Comparison of ENCODE assay signal across 7 cellular contexts in the genomic region with DNA sequence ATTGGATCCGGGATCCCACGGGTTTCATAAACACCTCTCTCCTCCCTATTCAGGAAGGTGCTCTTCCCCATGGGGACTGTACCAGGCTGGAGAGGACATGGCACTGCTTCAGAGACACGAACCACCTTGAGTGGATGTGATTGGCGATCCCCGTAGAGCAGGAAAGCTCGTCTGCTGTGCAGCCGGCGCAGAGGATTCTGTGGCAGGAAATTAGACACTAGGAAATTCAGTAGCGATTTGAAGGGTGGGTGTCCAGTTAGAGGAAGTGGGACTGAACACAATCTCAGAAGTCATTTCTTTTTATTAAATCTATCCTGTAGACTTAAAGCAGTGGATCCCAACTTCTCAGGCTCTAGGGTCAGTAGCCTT. TPM values are rescaled to one million over a fixed set of nuclear protein-coding genes. Genes with fewer than 3 reads are reported as not detected.
DNase-seq lines count a peak whose midpoint lies in the region; ATAC-seq and TF ChIP-seq lines count a peak whose summit lies in the region.
"Had no signal": no experiment of that assay in that cellular context is flagged by ENCODE, and none has a peak within 500 bp of the region (broad histone marks: within the 10 kb centered on the region; RNA-seq: fewer than 3 reads in every experiment).

No MANE protein-coding gene starts in this region.

- no peaks in the 10 kb centered on the region for H3K4me1 ChIP-seq in IMR-90 (ENCODE audit: control insufficient read depth, insufficient read depth, low read length)

- no peaks in the 10 kb centered on the region for H3K9me2 ChIP-seq in neural cell (ENCODE audit: insufficient read depth, low read length)

- H3K4ac ChIP-seq in IMR-90 (ENCODE audit: low read depth, low read length), result no peak overlapping the region

- peaks cover 4% of the 10 kb centered on the region; the same call in 1 of the 2 replicates for H3K36me3 ChIP-seq in IMR-90 (ENCODE audit: control insufficient read depth, insufficient read depth, low read length)
- H3K36me3 ChIP-seq in neural cell (ENCODE audit: insufficient read depth, low read length), result no peaks in the 10 kb centered on the region

- no peak overlapping the region for H3K14ac ChIP-seq in IMR-90 (replicated peaks; ENCODE audit: low read depth, low read length)

- TF ChIP-seq EP300 in neural cell (conservative IDR thresholded peaks at IDR 0.05; ENCODE audit: poor library complexity, severe bottlenecking), result no peak

- peaks cover 4% of the 10 kb centered on the region for H3F3A ChIP-seq in neural cell (ENCODE audit: insufficient read depth, low read length, poor library complexity, severe bottlenecking)

- CTCF ChIA-PET in GM10248 (lab: Yijun Ruan, JAX) (interaction anchor here (1.5 to 10.3 kb wide), 6 partner anchors 11 to 122 kb away, joined by 4 to 115 read pairs (median 11); a partner anchor contains a TSS), IMR-90 (lab: Yijun Ruan, JAX) (interaction anchor here (0.5 to 1.1 kb wide), 4 partner anchors 10 to 307 kb away, joined by 3 read pairs; no protein-coding TSS in a partner anchor)

- H2AK5ac ChIP-seq in IMR-90 (ENCODE audit: low read depth, low read length), result peak overlapping the region; percentile 43; the same call in 1 of the 2 replicates

- H3K79me1 ChIP-seq in IMR-90 (ENCODE audit: low read depth in 1 of 2, low read length in 2 of 2), result peaks cover 16 to 29% of the 10 kb centered on the region in 2 experiments

- H3K27me3 ChIP-seq in IMR-90 (ENCODE audit: control insufficient read depth, insufficient read depth, low read length) (no peaks in the 10 kb centered on the region), neural cell (ENCODE audit: insufficient read depth, low read depth, low read length) (no peaks in the 10 kb centered on the region)

- peak overlapping the region; percentile 46 to 50; a peak in 3 of 4 replicates for H4K8ac ChIP-seq in IMR-90 (ENCODE audit: low read depth in 2 of 2, low read length in 2 of 2)

- H3K23ac ChIP-seq in IMR-90 (ENCODE audit: low read depth, low read length), result peak overlapping the region; percentile 28; the same call in 1 of the 2 replicates

- no peak overlapping the region for H3K56ac ChIP-seq in IMR-90 (ENCODE audit: extremely low read depth, insufficient read depth, low read length)

- no peak overlapping the region for H2BK5ac ChIP-seq in IMR-90 (ENCODE audit: low read depth, low read length, poor library complexity, severe bottlenecking)

- intact Hi-C loops in IMR-90 (cut with micrococcal nuclease), result no loop called here

- peaks cover 11% of the 10 kb centered on the region for H3K27me3 Mint-ChIP-seq in brain

- H3K36me3 Mint-ChIP-seq in brain, result peaks cover 24% of the 10 kb centered on the region

- H3K18ac ChIP-seq in IMR-90 (ENCODE audit: low read depth, low read length), result no peak overlapping the region

- POLR2A ChIA-PET in GM10248 (lab: Yijun Ruan, JAX) (no interaction called here), IMR-90 (lab: Charles Lee; ENCODE audit: unreplicated experiment) (no interaction called here)

- peak overlapping the region; percentile 86 for H3K4me2 ChIP-seq in IMR-90 (ENCODE audit: low read depth, low read length)
- peak overlapping the region; percentile 91 for H3K4me2 ChIP-seq in neural cell (ENCODE audit: low read length)

- no peak for TF ChIP-seq CTCF in GM10248 (IDR thresholded peaks at IDR 0.05; ENCODE audit: control extremely low read depth, extremely low read depth, low read depth, missing control alignments)
- TF ChIP-seq CTCF in IMR-90 (conservative IDR thresholded peaks at IDR 0.05; ENCODE audit: low read depth, low read length), result no peak
- TF ChIP-seq CTCF in brain (conservative IDR thresholded peaks at IDR 0.05), result no peak
- no peak for TF ChIP-seq CTCF in neural cell (IDR thresholded peaks at IDR 0.05; ENCODE audit: poor library complexity, severe bottlenecking)

- BruUV-seq in IMR-90 (replicated peaks; lab: Mats Ljungman, UMichigan), result no TSS peak

- DNase-seq in GM10248 (ENCODE audit: extremely low spot score), result peak; percentile 34
- no peak for DNase-seq in IMR-90

- no peak overlapping the region for H2BK15ac ChIP-seq in IMR-90 (ENCODE audit: low read depth, low read length)

- peaks cover 11% of the 10 kb centered on the region for H3K79me2 ChIP-seq in neural cell (replicated peaks; ENCODE audit: insufficient read depth, low read length)

- H2BK120ac ChIP-seq in IMR-90 (ENCODE audit: low read depth, low read length), result no peak overlapping the region

- H3K27ac Mint-ChIP-seq in brain, result peak overlapping the region; percentile 82 to 96 (median 94)

- peaks cover 40% of the 10 kb centered on the region for H3K4me1 Mint-ChIP-seq in brain

- no peaks in the 10 kb centered on the region for H3K9me1 ChIP-seq in IMR-90 (ENCODE audit: insufficient read depth, low read length)

- peaks cover 0 to 4% (median 0%) of the 10 kb centered on the region in 5 experiments for H3K9me3 Mint-ChIP-seq in brain

- H3K4me3 ChIP-seq in IMR-90 (ENCODE audit: insufficient read depth, low read depth, low read length) (peak overlapping the region; percentile 98), neural cell (ENCODE audit: low read length) (peak overlapping the region; percentile 99)

- dilution Hi-C loops in IMR-90 (cut with HindIII; ENCODE audit: low sequenced_read_pairs, unreplicated experiment), result no loop called here

- no peaks in the 10 kb centered on the region for H4K20me1 ChIP-seq in IMR-90 (ENCODE audit: insufficient read depth, low read length)
- no peaks in the 10 kb centered on the region for H4K20me1 ChIP-seq in neural cell (ENCODE audit: insufficient read depth)

- H2AK9ac ChIP-seq in IMR-90 (replicated peaks; ENCODE audit: low read depth, low read length, poor library complexity), result no peak overlapping the region

- H4K91ac ChIP-seq in IMR-90 (ENCODE audit: insufficient read depth, low read depth, low read length), result no peak overlapping the region

- peak overlapping the region; percentile 100 for H2AFZ ChIP-seq in IMR-90 (replicated peaks; ENCODE audit: low read length, poor library complexity)
- peak overlapping the region; percentile 51 for H2AFZ ChIP-seq in neural cell (ENCODE audit: low read depth, low read length)

- in situ Hi-C loops in IMR-90 (cut with MboI; ENCODE audit: low sequenced_read_pairs), result no loop called here

- H2BK20ac ChIP-seq in IMR-90 (ENCODE audit: low read depth, low read length), result no peak overlapping the region

- peak overlapping the region; percentile 95 to 97 (median 97) for H3K4me3 Mint-ChIP-seq in brain

- no peak for ATAC-seq in IMR-90 (ENCODE audit: low read depth)
- no peak for ATAC-seq in HG03521 (IDR thresholded peaks at IDR 0.05; ENCODE audit: unreplicated experiment)
- no peak for ATAC-seq in HG03439 (IDR thresholded peaks at IDR 0.05; ENCODE audit: unreplicated experiment)

- H3K27ac ChIP-seq in IMR-90 (ENCODE audit: insufficient read depth, low read length) (peak overlapping the region; percentile 19; the same call in 1 of the 2 replicates), neural cell (ENCODE audit: low read length) (peak overlapping the region; percentile 88)

- no peak overlapping the region for H4K5ac ChIP-seq in IMR-90 (ENCODE audit: low read depth, low read length)

- TF ChIP-seq RAD21 in IMR-90 (IDR thresholded peaks at IDR 0.05; ENCODE audit: low read length) (no peak), neural cell (conservative IDR thresholded peaks at IDR 0.05) (no peak)

- no peak for TF ChIP-seq POLR2A in IMR-90 (IDR thresholded peaks at IDR 0.05; ENCODE audit: low read depth, low read length)

- H3K9ac ChIP-seq in IMR-90 (ENCODE audit: low read depth, low read length) (peak overlapping the region; percentile 88), neural cell (ENCODE audit: low read length) (peak overlapping the region; percentile 92)

- 0% methylated on average over 3 of the region's 9 CpGs; no CpG with 5 or more reads in 1 of the 2 experiments for WGBS in IMR-90 (ENCODE audit: extremely low coverage in 2 of 2, insufficient read length in 1 of 2), 2 experiments

- H3K9me3 ChIP-seq in IMR-90 (ENCODE audit: control insufficient read depth, insufficient read depth, low read length) (no peaks in the 10 kb centered on the region), neural cell (ENCODE audit: low read length) (no peaks in the 10 kb centered on the region)

TF ChIP-seq in IMR-90, 13 proteins besides CTCF, POLR2A, EP300 and RAD21 (continues in another document):
- TF ChIP-seq SMC3 (IDR thresholded peaks at IDR 0.05; ENCODE audit: low read depth, low read length), result no peak

RNA-seq across cellular contexts. Expression of a gene that starts 0.8 kb away (rescaled TPM):
- 3.0 and 5.8 TPM in 2 replicates for total RNA-seq in IMR-90 (2012; rRNA removed)
- polyA plus RNA-seq in IMR-90 (2012; rRNA removed) (1.2 and 1.4 TPM in 2 replicates), brain (ENCODE audit: insufficient read depth, low read depth, low replicate concordance) (3.7 TPM), neural cell (41.3 and 44.9 TPM in 2 replicates)
- polyA plus RNA-seq in IMR-90 (2012; cell fraction: cytosol; rRNA removed), result 0.42 and 0.84 TPM in 2 replicates
- 0.33 and 0.53 TPM in 2 replicates for polyA plus RNA-seq in IMR-90 (2012; cell fraction: nucleus; rRNA removed; ENCODE audit: low replicate concordance)
- 103 and 112 TPM in 2 replicates for polyA minus RNA-seq in neural cell

RNA-seq across cellular contexts. Expression of a gene that starts 45.0 kb away (rescaled TPM):
- total RNA-seq in IMR-90 (2012; rRNA removed), result not detected in 2 replicates
- not detected in 2 replicates for polyA plus RNA-seq in IMR-90 (2012; rRNA removed)
- not detected in 2 replicates for polyA plus RNA-seq in IMR-90 (2012; cell fraction: cytosol; rRNA removed)
- 0.06 TPM in 1 of 2 replicates, not detected in the other for polyA plus RNA-seq in IMR-90 (2012; cell fraction: nucleus; rRNA removed; ENCODE audit: low replicate concordance)
- 0.54 TPM for polyA plus RNA-seq in brain (ENCODE audit: insufficient read depth, low read depth, low replicate concordance)
- not detected in 2 replicates for polyA plus RNA-seq in neural cell
- polyA minus RNA-seq in neural cell, result not detected in 2 replicates
- total RNA-seq: activated CD8-positive, alpha-beta memory T cell treated with anti-CD3 and anti-CD28 coated beads for 36 hours had no signal

RNA-seq across cellular contexts. Expression of a gene that starts 46.5 kb away (rescaled TPM):
- not detected in 2 replicates for total RNA-seq in IMR-90 (2012; rRNA removed)
- polyA plus RNA-seq in IMR-90 (2012; rRNA removed) (not detected in 2 replicates), brain (ENCODE audit: insufficient read depth, low read depth, low replicate concordance) (1.2 TPM), neural cell (0.31 and 0.48 TPM in 2 replicates)
- 0.03 TPM in 1 of 2 replicates, not detected in the other for polyA plus RNA-seq in IMR-90 (2012; cell fraction: cytosol; rRNA removed)
- 0.03 TPM in 1 of 2 replicates, not detected in the other for polyA plus RNA-seq in IMR-90 (2012; cell fraction: nucleus; rRNA removed; ENCODE audit: low replicate concordance)
- polyA minus RNA-seq in neural cell, result 0.24 TPM in 1 of 2 replicates, not detected in the other
- total RNA-seq: activated CD8-positive, alpha-beta memory T cell treated with anti-CD3 and anti-CD28 coated beads for 36 hours had no signal

RNA-seq across cellular contexts. Expression of a gene that starts 56.4 kb away (rescaled TPM):
- total RNA-seq in IMR-90 (2012; rRNA removed), result not detected in 2 replicates
- polyA plus RNA-seq in IMR-90 (2012; rRNA removed), result not detected in 2 replicates
- polyA plus RNA-seq in IMR-90 (2012; cell fraction: cytosol; rRNA removed), result not detected in 2 replicates
- not detected in 2 replicates for polyA plus RNA-seq in IMR-90 (2012; cell fraction: nucleus; rRNA removed; ENCODE audit: low replicate concordance)
- polyA plus RNA-seq in brain (ENCODE audit: insufficient read depth, low read depth, low replicate concordance), result not detected
- polyA plus RNA-seq in neural cell, result not detected in 2 replicates
- polyA minus RNA-seq in neural cell, result not detected in 2 replicates
- total RNA-seq: activated CD8-positive, alpha-beta memory T cell treated with anti-CD3 and anti-CD28 coated beads for 36 hours had no signal

RNA-seq across cellular contexts. Expression of a gene that starts 57.3 kb away (rescaled TPM):
- 22.2 and 22.8 TPM in 2 replicates for total RNA-seq in IMR-90 (2012; rRNA removed)
- 57.7 and 78.6 TPM in 2 replicates for polyA plus RNA-seq in IMR-90 (2012; rRNA removed)
- polyA plus RNA-seq in IMR-90 (2012; cell fraction: cytosol; rRNA removed), result 79.2 and 84.3 TPM in 2 replicates
- 27.4 and 38.4 TPM in 2 replicates for polyA plus RNA-seq in IMR-90 (2012; cell fraction: nucleus; rRNA removed; ENCODE audit: low replicate concordance)
- polyA plus RNA-seq in brain (ENCODE audit: insufficient read depth, low read depth, low replicate concordance), result 26.6 TPM
- polyA plus RNA-seq in neural cell, result 20.2 and 25.0 TPM in 2 replicates
- polyA minus RNA-seq in neural cell, result 8.3 and 11.0 TPM in 2 replicates
